In the genomic region with DNA sequence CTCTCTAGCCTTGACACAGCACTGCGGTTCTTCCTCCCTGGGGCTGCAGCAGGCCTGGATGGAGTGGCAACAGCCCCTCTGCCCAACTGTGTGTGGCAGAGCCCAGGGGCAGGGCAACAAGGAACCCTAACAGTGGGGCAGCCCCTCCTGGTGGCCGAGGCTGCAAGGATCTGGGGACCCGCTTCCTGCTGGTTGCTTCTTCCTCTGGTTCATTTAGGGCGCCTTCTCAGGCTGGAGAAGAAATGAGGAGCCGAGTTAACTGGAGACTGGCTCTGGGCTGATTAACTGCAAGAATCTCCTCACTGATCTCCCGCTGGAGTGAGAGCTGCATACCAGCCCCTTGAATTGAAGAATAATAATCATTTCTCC, we compare ENCODE assay signal across 15 cellular contexts.
DNase-seq lines count a peak whose midpoint lies in the region; ATAC-seq, FAIRE-seq and TF ChIP-seq lines count a peak whose summit lies in the region.
"Had no signal": no experiment of that assay in that cellular context is flagged by ENCODE, and none has a peak within 500 bp of the region (broad histone marks: within the 10 kb centered on the region; RNA-seq: fewer than 3 reads in every experiment).

No MANE protein-coding gene starts in this region.

- H3K18ac ChIP-seq in mesenchymal stem cell (ENCODE audit: low read depth in 1 of 2, low read length in 2 of 2) = peak overlapping the region; percentile 11 to 59

- FAIRE-seq in A549 (lab: Jason Lieb, UNC) = no peak
- FAIRE-seq: frontal cortex had no signal

- TF ChIP-seq EP300 in A549 (IDR thresholded peaks at IDR 0.05) = no peak

- 86% methylated on average over 6 of the region's 6 CpGs for WGBS in A549 (ENCODE audit: missing lambda C conversion rate)
- WGBS in mesenchymal stem cell = 58% methylated on average over 5 of the region's 6 CpGs

- peaks cover 27% of the 10 kb centered on the region for H3K4me1 ChIP-seq in A549
- peaks cover 7 to 18% of the 10 kb centered on the region in 2 experiments for H3K4me1 ChIP-seq in HCT116 (ENCODE audit: control insufficient read depth in 1 of 2, insufficient read depth in 2 of 2, low read length in 2 of 2)
- H3K4me1 ChIP-seq in mesenchymal stem cell (ENCODE audit: control insufficient read depth, insufficient read depth, low read depth, low read length) = peaks cover 18% of the 10 kb centered on the region
- H3K4me1 ChIP-seq: adrenal gland had no signal

- H3K36me3 ChIP-seq in HCT116 (ENCODE audit: control insufficient read depth in 1 of 2, insufficient read depth in 2 of 2, low read length in 2 of 2) = no peaks in the 10 kb centered on the region
- H3K36me3 ChIP-seq in mesenchymal stem cell (ENCODE audit: control insufficient read depth in 1 of 2, insufficient read depth in 2 of 2, low read depth in 1 of 2, low read length in 2 of 2) = no peaks in the 10 kb centered on the region
- H3K36me3 ChIP-seq: adrenal gland had no signal

- H3K9me3 Mint-ChIP-seq in stimulated activated naive B cell treated with anti-CD40 and anti-IgM and Interleukin-4, amounts not matched to agents 10 μg/mL and 1 μg/mL and 100 μg/mL, for 72 hours = peaks cover 0 to 2% of the 10 kb centered on the region in 2 donors
- H3K9me3 Mint-ChIP-seq: natural killer cell had no signal

- TF ChIP-seq CTCF in A549 (IDR thresholded peaks at IDR 0.05) (peak; percentile 30; the same call in 1 of the 3 replicates), HCT116 (IDR thresholded peaks at IDR 0.05 in 2 of 3, conservative IDR thresholded peaks at IDR 0.05 in 1 of 3; ENCODE audit: borderline replicate concordance in 1 of 3, insufficient read depth in 1 of 3, low read depth in 2 of 3, low read length in 2 of 3) (peak; percentile 39 to 46 (median 45); a peak in 5 of 6 replicates), cardiac fibroblast (IDR thresholded peaks at IDR 0.05; ENCODE audit: low read depth, low read length) (peak; percentile 22)

- BruUV-seq in HCT116 (replicated peaks; lab: Mats Ljungman, UMichigan) = no TSS peak

- no peak overlapping the region for H2BK120ac ChIP-seq in mesenchymal stem cell (ENCODE audit: low read depth, low read length)

- peak overlapping the region; percentile 19 for H4K91ac ChIP-seq in mesenchymal stem cell (ENCODE audit: low read length)

- H3K79me2 ChIP-seq in HCT116 (ENCODE audit: insufficient read depth, low read length) = no peaks in the 10 kb centered on the region

- peak; percentile 20 to 27; a peak in 1 of 5 replicates for TF ChIP-seq RAD21 in A549 (conservative IDR thresholded peaks at IDR 0.05 in 1 of 2, IDR thresholded peaks at IDR 0.05 in 1 of 2)
- peak; percentile 44; the same call in 1 of the 2 replicates for TF ChIP-seq RAD21 in HCT116 (IDR thresholded peaks at IDR 0.05; ENCODE audit: low read depth)

- H4K20me1 ChIP-seq in HCT116 (ENCODE audit: insufficient read depth) = no peaks in the 10 kb centered on the region

- ATAC-seq in A549 = peak; percentile 62 to 63
- peak; percentile 51 for ATAC-seq in HCT116
- ATAC-seq in GM21515 (IDR thresholded peaks at IDR 0.05; ENCODE audit: unreplicated experiment) = no peak
- ATAC-seq in stimulated activated naive B cell treated with anti-CD40 and anti-IgM and Interleukin-4, amounts not matched to agents 10 μg/mL and 1 μg/mL and 100 μg/mL, for 72 hours (replicated peaks) = no peak
- ATAC-seq: natural killer cell had no signal

- no peak overlapping the region for H2BK15ac ChIP-seq in mesenchymal stem cell (ENCODE audit: low read depth, poor library complexity, severe bottlenecking)

- H3K4me3 Mint-ChIP-seq in stimulated activated naive B cell treated with anti-CD40 and anti-IgM and Interleukin-4, amounts not matched to agents 10 μg/mL and 1 μg/mL and 100 μg/mL, for 72 hours = no peak overlapping the region
- H3K4me3 Mint-ChIP-seq: CD4-positive, CD25-positive, alpha-beta regulatory T cell; natural killer cell had no signal

- POLR2A ChIA-PET in A549 (lab: Yijun Ruan, JAX) = interaction anchor here (0.7 to 1.1 kb wide), 2 partner anchors 19 to 246 kb away, joined by 3 to 4 read pairs; no protein-coding TSS in a partner anchor
- POLR2A ChIA-PET in HCT116 (lab: Charles Lee) = interaction anchor here (1.6 kb wide), 1 partner anchor 20 kb away, joined by 5 read pairs; no protein-coding TSS in a partner anchor

- H3K27ac Mint-ChIP-seq in stimulated activated naive B cell treated with anti-CD40 and anti-IgM and Interleukin-4, amounts not matched to agents 10 μg/mL and 1 μg/mL and 100 μg/mL, for 72 hours = no peak overlapping the region
- H3K27ac Mint-ChIP-seq: CD4-positive, CD25-positive, alpha-beta regulatory T cell; natural killer cell had no signal

- H3K9ac ChIP-seq in HCT116 (ENCODE audit: low read length) (no peak overlapping the region), mesenchymal stem cell (ENCODE audit: low read length) (peak overlapping the region; percentile 90)

- H3K79me1 ChIP-seq in mesenchymal stem cell (replicated peaks; ENCODE audit: low read length, poor library complexity, severe bottlenecking) = no peaks in the 10 kb centered on the region

- CTCF ChIA-PET in A549 (lab: Yijun Ruan, JAX) (interaction anchor here (1.0 to 3.7 kb wide), 5 partner anchors 14 to 31 kb away, joined by 4 to 22 read pairs (median 5); no protein-coding TSS in a partner anchor), HCT116 (lab: Charles Lee) (interaction anchor here (1.0 to 3.2 kb wide), 3 partner anchors 13 to 246 kb away, joined by 3 to 28 read pairs (median 16); no protein-coding TSS in a partner anchor)

- H3K27me3 ChIP-seq in HCT116 (ENCODE audit: insufficient read depth, low read length) = no peaks in the 10 kb centered on the region
- H3K27me3 ChIP-seq in mesenchymal stem cell (ENCODE audit: control insufficient read depth in 1 of 2, insufficient read depth in 1 of 2, low read length in 2 of 2) = peaks cover 0 to 12% of the 10 kb centered on the region in 2 experiments
- H3K27me3 ChIP-seq: adrenal gland had no signal

- H3K4me2 ChIP-seq in A549 (peak overlapping the region; percentile 45), HCT116 (ENCODE audit: low read length) (peak overlapping the region; percentile 51), mesenchymal stem cell (ENCODE audit: low read length, poor library complexity, severe bottlenecking) (no peak overlapping the region)

- no peak overlapping the region for H3K23ac ChIP-seq in mesenchymal stem cell (ENCODE audit: low read length in 2 of 2)

- H2AFZ ChIP-seq in HCT116 (ENCODE audit: low read depth, low read length, poor library complexity, severe bottlenecking) (no peak overlapping the region), mesenchymal stem cell (ENCODE audit: low read depth, low read length) (no peak overlapping the region)

- no peaks in the 10 kb centered on the region for H3K9me2 ChIP-seq in HCT116 (ENCODE audit: insufficient read depth)

- no peak overlapping the region for H3K4me3 ChIP-seq in A549
- no peak overlapping the region for H3K4me3 ChIP-seq in HCT116 (replicated peaks in 1 of 2; ENCODE audit: low read depth in 1 of 2, low read length in 2 of 2)
- H3K4me3 ChIP-seq in cardiac fibroblast (replicated peaks in 1 of 2; ENCODE audit: low read depth in 2 of 2, low read length in 2 of 2) = no peak overlapping the region
- H3K4me3 ChIP-seq in mesenchymal stem cell (ENCODE audit: insufficient read depth in 1 of 2, low read depth in 1 of 2, low read length in 2 of 2) = peak overlapping the region in 1 of 2 experiments; percentile 27
- H3K4me3 ChIP-seq: adrenal gland had no signal

- H3K27me3 Mint-ChIP-seq in stimulated activated naive B cell treated with anti-CD40 and anti-IgM and Interleukin-4, amounts not matched to agents 10 μg/mL and 1 μg/mL and 100 μg/mL, for 72 hours = peaks cover 7 to 24% of the 10 kb centered on the region in 2 donors
- H3K27me3 Mint-ChIP-seq: CD4-positive, CD25-positive, alpha-beta regulatory T cell had no signal

- intact Hi-C loops in HCT116 (cut with micrococcal nuclease) = no loop called here

- H3K27ac ChIP-seq in A549 = peak overlapping the region in 1 of 2 experiments; percentile 82; a peak in 3 of 6 replicates
- no peak overlapping the region for H3K27ac ChIP-seq in HCT116 (ENCODE audit: low read depth, low read length)
- peak overlapping the region; percentile 89 for H3K27ac ChIP-seq in mesenchymal stem cell (ENCODE audit: low read length, poor library complexity, severe bottlenecking)

- H4K8ac ChIP-seq in mesenchymal stem cell (ENCODE audit: low read length) = no peak overlapping the region

- H2BK5ac ChIP-seq in mesenchymal stem cell (ENCODE audit: low read depth, low read length, poor library complexity, severe bottlenecking) = peak overlapping the region; percentile 34

- H3K36me3 Mint-ChIP-seq in stimulated activated naive B cell treated with anti-CD40 and anti-IgM and Interleukin-4, amounts not matched to agents 10 μg/mL and 1 μg/mL and 100 μg/mL, for 72 hours = no peaks in the 10 kb centered on the region
- H3K36me3 Mint-ChIP-seq: CD4-positive, CD25-positive, alpha-beta regulatory T cell; natural killer cell had no signal

- H2AK5ac ChIP-seq in mesenchymal stem cell (ENCODE audit: low read length, severe bottlenecking) = peak overlapping the region; percentile 78

- no peak overlapping the region for H3K4ac ChIP-seq in mesenchymal stem cell (ENCODE audit: low read depth in 1 of 2, low read length in 2 of 2)

- TF ChIP-seq POLR2A in A549 (IDR thresholded peaks at IDR 0.05; ENCODE audit: low read length) (no peak), HCT116 (IDR thresholded peaks at IDR 0.05; ENCODE audit: borderline replicate concordance, extremely low read depth, insufficient read depth, insufficient read length) (no peak)

- H2BK12ac ChIP-seq in mesenchymal stem cell (ENCODE audit: low read length in 2 of 2) = no peak overlapping the region

- H3K4me1 Mint-ChIP-seq in stimulated activated naive B cell treated with anti-CD40 and anti-IgM and Interleukin-4, amounts not matched to agents 10 μg/mL and 1 μg/mL and 100 μg/mL, for 72 hours = peaks cover 0 to 3% of the 10 kb centered on the region in 2 donors
- H3K4me1 Mint-ChIP-seq: CD4-positive, CD25-positive, alpha-beta regulatory T cell; natural killer cell had no signal

- H3K9me3 ChIP-seq in A549 = peaks cover 8% of the 10 kb centered on the region; the same call in 2 of the 3 replicates
- H3K9me3 ChIP-seq in HCT116 (ENCODE audit: control insufficient read depth in 1 of 2, insufficient read depth in 1 of 2, low read depth in 1 of 2, low read length in 2 of 2) = peaks cover 0 to 9% of the 10 kb centered on the region in 2 experiments; a peak in 1 of 4 replicates
- H3K9me3 ChIP-seq in mesenchymal stem cell (ENCODE audit: control insufficient read depth, low read length) = peaks cover 6% of the 10 kb centered on the region
- H3K9me3 ChIP-seq: adrenal gland had no signal

- RAD21 ChIA-PET in HCT116 (lab: Charles Lee; ENCODE audit: low non-redundant PET in 1 of 2, low total read pairs in 2 of 2, uncharacterized antibody in 2 of 2, unreplicated experiment in 2 of 2) = no interaction called here

- DNase-seq in A549 (ENCODE audit: low read depth in 1 of 2, low spot score in 1 of 2) (peak in 1 of 2 experiments; percentile 15), HCT116 (ENCODE audit: low read depth, low spot score) (no peak), cardiac fibroblast (ENCODE audit: low read depth in 2 of 2) (peak in 1 of 2 donors; percentile 22), mesenchymal stem cell (peak; percentile 25), NCI-H446 treated with DMSO at 0.1 percent for 48 hours (lab: John Stamatoyannopoulos, UW) (no peak)
- no peak for DNase-seq in activated CD4-positive, alpha-beta T cell treated with anti-CD3 and anti-CD28 coated beads, Interleukin-2, amount 50 U/mL, for 4 hours
- no peak for DNase-seq in stimulated activated naive B cell treated with anti-CD40 and anti-IgM and Interleukin-4, amounts not matched to agents 10 μg/mL and 1 μg/mL and 100 μg/mL, for 72 hours
- DNase-seq: activated CD4-positive, alpha-beta T cell treated with anti-CD3 and anti-CD28 coated beads, Interleukin-2, amount 50 U/mL, for 48 hours; CD4-positive, CD25-positive, alpha-beta regulatory T cell; natural killer cell; NCI-H2107; SHP77 treated with DMSO at 0.1 percent for 48 hours had no signal

- H3K14ac ChIP-seq in mesenchymal stem cell (ENCODE audit: low read length in 2 of 2) = peak overlapping the region in 1 of 2 experiments; percentile 66

Comparison
In these comparisons a context has a peak if more than half of its experiments do, and no peak if none do; other contexts are left out.
1. ATAC-seq: peak in A549 (2 of 2) and HCT116 (single experiment); none in GM21515 (single experiment) and stimulated activated naive B cell treated with anti-CD40 and anti-IgM and Interleukin-4, amounts not matched to agents 10 μg/mL and 1 μg/mL and 100 μg/mL, for 72 hours (0 of 2).
2. Peak in every context shown above with its lines, with median percentiles within 50 percentile points of each other: CTCF ChIP-seq.